ENCODE assay signal across 17 cellular contexts in genomic region chr14:88181072-88181471, GRCh38.
DNase-seq lines count a peak whose midpoint lies in the region; ATAC-seq and TF ChIP-seq lines count a peak whose summit lies in the region.
"Had no signal": no experiment of that assay in that cellular context is flagged by ENCODE, and none has a peak within 500 bp of the region (broad histone marks: within the 10 kb centered on the region; RNA-seq: fewer than 3 reads in every experiment).

No MANE protein-coding gene starts in this region.

- no peaks in the 10 kb centered on the region for H3K9me3 Mint-ChIP-seq in CD8-positive, alpha-beta T cell
- no peaks in the 10 kb centered on the region for H3K9me3 Mint-ChIP-seq in activated CD8-positive, alpha-beta T cell treated with anti-CD3 and anti-CD28 coated beads for 36 hours

- no peak overlapping the region for H3K27ac ChIP-seq in CD8-positive, alpha-beta T cell (ENCODE audit: low read depth, low read length)
- no peak overlapping the region for H3K27ac ChIP-seq in OCI-LY7 (ENCODE audit: low read depth, low read length, poor library complexity, severe bottlenecking)
- H3K27ac ChIP-seq: pancreas, tibial nerve had no signal

- no peaks in the 10 kb centered on the region for H3K79me2 ChIP-seq in OCI-LY7 (ENCODE audit: insufficient read depth, low read depth, low read length)

- no peak for DNase-seq in CD8-positive, alpha-beta T cell
- peak; percentile 11 for DNase-seq in activated CD8-positive, alpha-beta T cell treated with anti-CD3 and anti-CD28 coated beads for 36 hours
- no peak for DNase-seq in epidermal melanocyte (ENCODE audit: insufficient read length, low spot score)
- no peak for DNase-seq in HuH-7 (ENCODE audit: low spot score)
- DNase-seq in OCI-LY7 (ENCODE audit: low spot score): no peak
- no peak for DNase-seq in anterior cingulate cortex (lab: John Stamatoyannopoulos, UW)
- DNase-seq: activated gamma-delta T cell treated with Interleukin-2 at 50 U/mL for 16 hours; Calu3; GDM1; NCI-H1092; NCI-H774; pancreas; stimulated activated CD4-positive, alpha-beta T cell treated with anti-CD3 and anti-CD28 coated beads, Interleukin-4, amount 100 ng/mL, for 4 hours; T-helper 1 cell had no signal

- CTCF ChIA-PET in CD8-positive, alpha-beta T cell (lab: Charles Lee): interaction anchor here (1.3 to 2.2 kb wide), 3 partner anchors 8 to 236 kb away, joined by 3 to 8 read pairs (median 5); no protein-coding TSS in a partner anchor
- CTCF ChIA-PET in activated CD8-positive, alpha-beta T cell treated with anti-CD3 and anti-CD28 coated beads for 36 hours (lab: Charles Lee): interaction anchor here (1.2 to 1.6 kb wide), 5 partner anchors 10 to 236 kb away, joined by 3 to 8 read pairs (median 4); no protein-coding TSS in a partner anchor
- CTCF ChIA-PET in OCI-LY7 (lab: Charles Lee; ENCODE audit: unreplicated experiment): interaction anchor here (0.7 kb wide), 1 partner anchor 9 kb away, joined by 3 read pairs; no protein-coding TSS in a partner anchor

- H3K9me3 ChIP-seq in CD8-positive, alpha-beta T cell (ENCODE audit: low read length): no peaks in the 10 kb centered on the region
- H3K9me3 ChIP-seq in OCI-LY7 (ENCODE audit: low read length): no peaks in the 10 kb centered on the region
- H3K9me3 ChIP-seq: pancreas, tibial nerve had no signal

- H4K20me1 ChIP-seq in OCI-LY7 (ENCODE audit: insufficient read depth, low read length): no peaks in the 10 kb centered on the region

- no peak overlapping the region for H3K4me3 ChIP-seq in CD8-positive, alpha-beta T cell (ENCODE audit: low read depth, low read length)
- no peak overlapping the region for H3K4me3 ChIP-seq in OCI-LY7 (ENCODE audit: low read depth, low read length, poor library complexity, severe bottlenecking)
- H3K4me3 ChIP-seq: pancreas, tibial nerve had no signal

- H3K4me1 Mint-ChIP-seq in CD8-positive, alpha-beta T cell (ENCODE audit: low read depth): peaks cover 9% of the 10 kb centered on the region
- H3K4me1 Mint-ChIP-seq in activated CD8-positive, alpha-beta T cell treated with anti-CD3 and anti-CD28 coated beads for 36 hours (ENCODE audit: low read depth): peaks cover 8% of the 10 kb centered on the region

- H3K27ac Mint-ChIP-seq in CD8-positive, alpha-beta T cell: no peak overlapping the region
- H3K27ac Mint-ChIP-seq in activated CD8-positive, alpha-beta T cell treated with anti-CD3 and anti-CD28 coated beads for 36 hours: no peak overlapping the region

- no peaks in the 10 kb centered on the region for H3K36me3 ChIP-seq in CD8-positive, alpha-beta T cell (ENCODE audit: insufficient read depth, low read length)
- H3K36me3 ChIP-seq in OCI-LY7 (ENCODE audit: insufficient read depth, low read length): no peaks in the 10 kb centered on the region
- H3K36me3 ChIP-seq: pancreas, tibial nerve had no signal

- H2AFZ ChIP-seq in OCI-LY7 (ENCODE audit: low read length): no peak overlapping the region

- no peaks in the 10 kb centered on the region for H3K9me2 ChIP-seq in OCI-LY7 (ENCODE audit: insufficient read depth, low read length)

- no peaks in the 10 kb centered on the region for H3K27me3 ChIP-seq in CD8-positive, alpha-beta T cell (ENCODE audit: insufficient read depth, low read length)
- H3K27me3 ChIP-seq: pancreas, tibial nerve had no signal

- H3K4me1 ChIP-seq in CD8-positive, alpha-beta T cell (ENCODE audit: insufficient read depth, low read length): no peaks in the 10 kb centered on the region
- H3K4me1 ChIP-seq in OCI-LY7 (ENCODE audit: insufficient read depth, low read length, poor library complexity, severe bottlenecking): no peaks in the 10 kb centered on the region
- H3K4me1 ChIP-seq: pancreas, tibial nerve had no signal

- H3K27me3 Mint-ChIP-seq in CD8-positive, alpha-beta T cell (ENCODE audit: low read depth): no peaks in the 10 kb centered on the region
- H3K27me3 Mint-ChIP-seq in activated CD8-positive, alpha-beta T cell treated with anti-CD3 and anti-CD28 coated beads for 36 hours: no peaks in the 10 kb centered on the region

- intact Hi-C loops in CD8-positive, alpha-beta T cell (cut with DNase I, micrococcal nuclease): no loop called here
- intact Hi-C loops in activated CD8-positive, alpha-beta T cell treated with anti-CD3 and anti-CD28 coated beads for 36 hours (cut with micrococcal nuclease): loop anchor here (10.0 kb wide), 1 partner anchor 374 kb away; the partner anchor contains the start of gene PTPN21
- intact Hi-C loops in OCI-LY7 (cut with micrococcal nuclease; ENCODE audit: unreplicated experiment): no loop called here

- no TSS peak for BruUV-seq in OCI-LY7 (replicated peaks; lab: Mats Ljungman, UMichigan)

- no peak overlapping the region for H3K4me2 ChIP-seq in OCI-LY7 (ENCODE audit: low read length)

- H3K4me3 Mint-ChIP-seq in CD8-positive, alpha-beta T cell: no peak overlapping the region
- no peak overlapping the region for H3K4me3 Mint-ChIP-seq in activated CD8-positive, alpha-beta T cell treated with anti-CD3 and anti-CD28 coated beads for 36 hours

- H3K36me3 Mint-ChIP-seq in CD8-positive, alpha-beta T cell: no peaks in the 10 kb centered on the region
- H3K36me3 Mint-ChIP-seq in activated CD8-positive, alpha-beta T cell treated with anti-CD3 and anti-CD28 coated beads for 36 hours (ENCODE audit: low read depth): no peaks in the 10 kb centered on the region

- POLR2A ChIA-PET in CD8-positive, alpha-beta T cell (lab: Charles Lee): interaction anchor here (0.8 kb wide), 1 partner anchor 12 kb away, joined by 3 read pairs; no protein-coding TSS in a partner anchor
- POLR2A ChIA-PET in activated CD8-positive, alpha-beta T cell treated with anti-CD3 and anti-CD28 coated beads for 36 hours (lab: Charles Lee): no interaction called here
- POLR2A ChIA-PET in OCI-LY7 (lab: Charles Lee): no interaction called here

- ATAC-seq in CD8-positive, alpha-beta T cell: peak; percentile 26
- ATAC-seq in GM18858 (IDR thresholded peaks at IDR 0.05; ENCODE audit: unreplicated experiment): peak; percentile 67
- peak; percentile 79 for ATAC-seq in HG02852 (IDR thresholded peaks at IDR 0.05; ENCODE audit: unreplicated experiment)
- ATAC-seq in activated CD8-positive, alpha-beta T cell treated with anti-CD3 and anti-CD28 coated beads for 36 hours: no peak
- ATAC-seq: pancreas had no signal

- TF ChIP-seq CTCF in CD8-positive, alpha-beta T cell (IDR thresholded peaks at IDR 0.05): no peak
- no peak for TF ChIP-seq CTCF in activated CD8-positive, alpha-beta T cell treated with anti-CD3 and anti-CD28 coated beads for 36 hours (IDR thresholded peaks at IDR 0.05)
- TF ChIP-seq CTCF in OCI-LY7 (conservative IDR thresholded peaks at IDR 0.05; ENCODE audit: low read length): no peak
